9 cellular contexts compared by ENCODE assay signal in the genomic region with DNA sequence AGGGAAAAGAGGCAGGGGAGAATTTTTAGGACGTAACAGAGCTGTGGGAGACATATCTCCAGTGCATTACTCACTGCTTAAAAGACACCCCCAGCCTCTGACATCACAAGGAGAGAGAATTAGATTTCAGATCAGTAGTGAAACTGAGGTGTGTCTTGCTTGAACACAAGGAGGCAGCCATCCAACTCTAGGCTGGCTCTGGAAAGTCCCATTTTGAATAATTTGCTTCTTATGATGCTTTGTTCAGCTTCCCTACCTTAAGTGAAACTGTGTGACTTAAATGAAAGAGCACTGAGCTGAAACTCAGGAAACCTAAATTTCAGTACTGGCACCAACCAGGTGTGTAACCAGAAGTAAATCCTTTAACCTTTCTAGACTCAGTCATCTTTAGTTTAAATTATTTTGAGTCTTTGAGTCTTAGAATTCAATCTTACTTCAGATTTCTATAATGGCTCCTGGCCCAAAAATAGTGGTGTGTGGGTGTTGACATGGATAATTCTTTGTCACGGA.
A peak's percentile ranks its signal among the peaks of the same experiment; 100 is the strongest.
DNase-seq lines count a peak whose midpoint lies in the region; ATAC-seq and TF ChIP-seq lines count a peak whose summit lies in the region.
"Had no signal": no experiment of that assay in that cellular context is flagged by ENCODE, and none has a peak within 500 bp of the region (broad histone marks: within the 10 kb centered on the region; RNA-seq: fewer than 3 reads in every experiment).

No MANE protein-coding gene starts in this region.

- peak overlapping the region in 4 of 10 donors; percentile 12 to 57 (median 25) for H3K4me3 Mint-ChIP-seq in naive thymus-derived CD4-positive, alpha-beta T cell
- H3K4me3 Mint-ChIP-seq in neural progenitor cell, result no peak overlapping the region

- no peak for TF ChIP-seq POLR2A in Peyer's patch (IDR thresholded peaks at IDR 0.05)

- no peaks in the 10 kb centered on the region for H4K20me1 ChIP-seq in neural progenitor cell (ENCODE audit: low read depth)

- no peak overlapping the region for H3K4me2 ChIP-seq in neural progenitor cell

- H3K27ac Mint-ChIP-seq in naive thymus-derived CD4-positive, alpha-beta T cell, result peak overlapping the region; percentile 70 to 93 (median 85)
- H3K27ac Mint-ChIP-seq in neural progenitor cell, result no peak overlapping the region

- H2AFZ ChIP-seq in neural progenitor cell (replicated peaks), result no peak overlapping the region

- H3K27ac ChIP-seq in HEK293 (ENCODE audit: extremely low read depth, low read depth, low read length), result no peak overlapping the region
- peak overlapping the region in 3 of 4 donors; percentile 7 to 55 (median 21) for H3K27ac ChIP-seq in Peyer's patch
- H3K27ac ChIP-seq in ascending aorta, result peak overlapping the region; percentile 55 to 57
- peak overlapping the region; percentile 64 for H3K27ac ChIP-seq in naive thymus-derived CD4-positive, alpha-beta T cell (ENCODE audit: low read depth, low read length)
- H3K27ac ChIP-seq in neural progenitor cell, result no peak overlapping the region
- H3K27ac ChIP-seq: VCaP had no signal

- H3K4me1 ChIP-seq in HEK293 (ENCODE audit: control insufficient read depth, insufficient read depth, low read length) (no peaks in the 10 kb centered on the region), Peyer's patch (peaks cover 0 to 16% (median 0%) of the 10 kb centered on the region in 4 donors), ascending aorta (peaks cover 5 to 22% of the 10 kb centered on the region in 2 donors), neural progenitor cell (no peaks in the 10 kb centered on the region)
- peaks cover 49 to 59% of the 10 kb centered on the region in 2 donors for H3K4me1 ChIP-seq in naive thymus-derived CD4-positive, alpha-beta T cell (ENCODE audit: control insufficient read depth in 2 of 2, insufficient read depth in 2 of 2, low read length in 2 of 2)

- POLR2A ChIA-PET in HEK293 (lab: Yijun Ruan, JAX), result no interaction called here
- POLR2A ChIA-PET in naive thymus-derived CD4-positive, alpha-beta T cell (lab: Charles Lee), result interaction anchor here (0.7 to 6.9 kb wide), 6 partner anchors 18 to 163 kb away, joined by 3 to 67 read pairs (median 3); no protein-coding TSS in a partner anchor

- H3K9me3 Mint-ChIP-seq in naive thymus-derived CD4-positive, alpha-beta T cell, result no peaks in the 10 kb centered on the region
- no peaks in the 10 kb centered on the region for H3K9me3 Mint-ChIP-seq in neural progenitor cell

- peak; percentile 54 for DNase-seq in GM13976 (ENCODE audit: low spot score)
- peak in 2 of 3 donors; percentile 55 to 72 for DNase-seq in Peyer's patch
- no peak for DNase-seq in ascending aorta (ENCODE audit: low spot score in 2 of 2)
- DNase-seq in naive thymus-derived CD4-positive, alpha-beta T cell, result peak in 8 of 9 donors; percentile 49 to 88 (median 68)
- DNase-seq in amygdala (lab: John Stamatoyannopoulos, UW), result no peak
- no peak for DNase-seq in neural progenitor cell (ENCODE audit: low spot score)
- DNase-seq in putamen (ENCODE audit: low spot score), result no peak

- peaks cover 0 to 16% (median 0%) of the 10 kb centered on the region in 5 donors for H3K36me3 Mint-ChIP-seq in naive thymus-derived CD4-positive, alpha-beta T cell
- H3K36me3 Mint-ChIP-seq in neural progenitor cell, result no peaks in the 10 kb centered on the region

- H3K9ac ChIP-seq in neural progenitor cell, result no peak overlapping the region

- H3K9me3 ChIP-seq in HEK293 (ENCODE audit: control insufficient read depth, insufficient read depth, low read depth, low read length) (no peaks in the 10 kb centered on the region), Peyer's patch (no peaks in the 10 kb centered on the region), ascending aorta (no peaks in the 10 kb centered on the region), neural progenitor cell (ENCODE audit: low read depth) (no peaks in the 10 kb centered on the region)
- no peaks in the 10 kb centered on the region for H3K9me3 ChIP-seq in naive thymus-derived CD4-positive, alpha-beta T cell (ENCODE audit: control insufficient read depth in 2 of 3, low read length in 3 of 3)

- intact Hi-C loops in ascending aorta (cut with DNase I), result no loop called here
- intact Hi-C loops in naive thymus-derived CD4-positive, alpha-beta T cell (cut with micrococcal nuclease), result loop anchor here (1.0 to 2.0 kb wide), 15 partner anchors 8 to 323 kb away; no protein-coding TSS in a partner anchor

- H3K27me3 ChIP-seq in Peyer's patch (no peaks in the 10 kb centered on the region), ascending aorta (no peaks in the 10 kb centered on the region), neural progenitor cell (no peaks in the 10 kb centered on the region)
- H3K27me3 ChIP-seq in naive thymus-derived CD4-positive, alpha-beta T cell (ENCODE audit: control insufficient read depth in 2 of 2, insufficient read depth in 2 of 2, low read length in 2 of 2), result no peaks in the 10 kb centered on the region

- no peaks in the 10 kb centered on the region for H3F3A ChIP-seq in neural progenitor cell (ENCODE audit: low read depth)

- H3K36me3 ChIP-seq in HEK293 (ENCODE audit: control insufficient read depth in 2 of 2, insufficient read depth in 1 of 2, low read length in 2 of 2) (no peaks in the 10 kb centered on the region), Peyer's patch (no peaks in the 10 kb centered on the region), ascending aorta (no peaks in the 10 kb centered on the region), neural progenitor cell (no peaks in the 10 kb centered on the region)
- H3K36me3 ChIP-seq in naive thymus-derived CD4-positive, alpha-beta T cell (ENCODE audit: control insufficient read depth in 2 of 3, insufficient read depth in 3 of 3, low read length in 3 of 3), result no peaks in the 10 kb centered on the region

- no peaks in the 10 kb centered on the region for H3K79me2 ChIP-seq in neural progenitor cell (ENCODE audit: low read depth)

- in situ Hi-C loops in GM13976 (cut with MboI; ENCODE audit: low sequenced_read_pairs, unreplicated experiment), result no loop called here

- H3K4me1 Mint-ChIP-seq in naive thymus-derived CD4-positive, alpha-beta T cell, result peaks cover 57 to 98% (median 89%) of the 10 kb centered on the region in 7 donors
- no peaks in the 10 kb centered on the region for H3K4me1 Mint-ChIP-seq in neural progenitor cell

- H3K27me3 Mint-ChIP-seq in naive thymus-derived CD4-positive, alpha-beta T cell, result no peaks in the 10 kb centered on the region
- H3K27me3 Mint-ChIP-seq in neural progenitor cell (ENCODE audit: insufficient read depth, low read depth), result no peaks in the 10 kb centered on the region

- CTCF ChIA-PET in HEK293 (lab: Yijun Ruan, JAX), result no interaction called here
- CTCF ChIA-PET in naive thymus-derived CD4-positive, alpha-beta T cell (lab: Charles Lee), result interaction anchor here (0.5 to 3.9 kb wide), 17 partner anchors 19 to 321 kb away, joined by 3 to 25 read pairs (median 4); no protein-coding TSS in a partner anchor

- H3K4me3 ChIP-seq in HEK293 (ENCODE audit: low read depth, low read length), result no peak overlapping the region
- H3K4me3 ChIP-seq in Peyer's patch, result no peak overlapping the region
- no peak overlapping the region for H3K4me3 ChIP-seq in ascending aorta
- H3K4me3 ChIP-seq in naive thymus-derived CD4-positive, alpha-beta T cell (ENCODE audit: low read length), result no peak overlapping the region
- H3K4me3 ChIP-seq in neural progenitor cell, result no peak overlapping the region

- peak; percentile 95 for ATAC-seq in naive thymus-derived CD4-positive, alpha-beta T cell

- no peak for TF ChIP-seq CTCF in GM13976 (IDR thresholded peaks at IDR 0.05; ENCODE audit: borderline replicate concordance, control extremely low read depth, extremely low read depth, insufficient read depth, missing control alignments)
- TF ChIP-seq CTCF in HEK293 (tag by site-specific recombination; IDR thresholded peaks at IDR 0.05), result no peak
- peak in 2 of 6 experiments; percentile 11 to 25 for TF ChIP-seq CTCF in Peyer's patch (IDR thresholded peaks at IDR 0.05)
- TF ChIP-seq CTCF in ascending aorta (IDR thresholded peaks at IDR 0.05), result no peak
- no peak for TF ChIP-seq CTCF in neural progenitor cell (IDR thresholded peaks at IDR 0.05)

TF ChIP-seq in HEK293, 187 proteins besides CTCF, POLR2A, EP300 and RAD21:
- TF ChIP-seq GFI1B (tag by site-specific recombination; IDR thresholded peaks at IDR 0.05) (no peak), GLIS1 (tag by site-specific recombination; IDR thresholded peaks at IDR 0.05) (peak; percentile 59)

Comparison
In these comparisons a context has a peak if more than half of its experiments do, and no peak if none do; other contexts are left out.
1. DNase-seq: peak in GM13976 (single experiment), Peyer's patch (2 of 3) and naive thymus-derived CD4-positive, alpha-beta T cell (8 of 9); none in ascending aorta (0 of 2), amygdala (0 of 56), neural progenitor cell (single experiment) and putamen (single experiment).
2. H3K27ac ChIP-seq: peak in Peyer's patch (3 of 4), ascending aorta (2 of 2) and naive thymus-derived CD4-positive, alpha-beta T cell (single experiment); none in HEK293 (single experiment) and neural progenitor cell (single experiment).